8 cellular contexts compared by ENCODE assay signal in genomic region chr5:169650701-169651331, GRCh38. TPM values are rescaled to one million over a fixed set of nuclear protein-coding genes. Genes with fewer than 3 reads are reported as not detected.
DNase-seq lines count a peak whose midpoint lies in the region; ATAC-seq and TF ChIP-seq lines count a peak whose summit lies in the region.

No MANE protein-coding gene starts in this region.

- no peak for TF ChIP-seq CTCF in DND-41 (IDR thresholded peaks at IDR 0.05; ENCODE audit: borderline replicate concordance, extremely low read depth, low read length, poor library complexity, severe bottlenecking)

- peak overlapping the region; percentile 59 for H3K4me3 Mint-ChIP-seq in stimulated activated memory B cell treated with anti-CD40 and anti-IgM and Interleukin-4, amounts not matched to agents 10 μg/mL and 1 μg/mL and 100 μg/mL, for 72 hours

- no peaks in the 10 kb centered on the region for H3K27me3 Mint-ChIP-seq in stimulated activated memory B cell treated with anti-CD40 and anti-IgM and Interleukin-4, amounts not matched to agents 10 μg/mL and 1 μg/mL and 100 μg/mL, for 72 hours

- DNase-seq in DND-41 (no peak), amniotic epithelial cell (ENCODE audit: low read depth) (peak; percentile 86), sciatic nerve (ENCODE audit: low spot score) (no peak), NCI-H2029 (lab: John Stamatoyannopoulos, UW) (no peak), SK-N-DZ (ENCODE audit: low spot score) (no peak)

- peaks cover 42% of the 10 kb centered on the region for H3K36me3 Mint-ChIP-seq in stimulated activated memory B cell treated with anti-CD40 and anti-IgM and Interleukin-4, amounts not matched to agents 10 μg/mL and 1 μg/mL and 100 μg/mL, for 72 hours

- peaks cover 73% of the 10 kb centered on the region for H3K36me3 ChIP-seq in DND-41 (ENCODE audit: insufficient read depth, low read length)

- no peaks in the 10 kb centered on the region for H3K27me3 ChIP-seq in DND-41 (ENCODE audit: insufficient read depth, low read length, poor library complexity)

- intact Hi-C loops in sciatic nerve (cut with DNase I), result no loop called here

- peaks cover 99% of the 10 kb centered on the region for H3K79me2 ChIP-seq in DND-41 (ENCODE audit: insufficient read depth, low read length)

- no peak overlapping the region for H2AFZ ChIP-seq in DND-41 (ENCODE audit: low read depth, low read length)

- no peak overlapping the region for H3K4me3 ChIP-seq in DND-41 (ENCODE audit: low read depth in 1 of 2, low read length in 2 of 2)

- peak overlapping the region; percentile 10; the same call in 1 of the 2 replicates for H3K4me2 ChIP-seq in DND-41 (ENCODE audit: insufficient read depth, low read length)

- H3K4me1 ChIP-seq in DND-41 (ENCODE audit: insufficient read depth, low read length), result peaks cover 44% of the 10 kb centered on the region

- peak overlapping the region; percentile 75 for H3K27ac Mint-ChIP-seq in stimulated activated memory B cell treated with anti-CD40 and anti-IgM and Interleukin-4, amounts not matched to agents 10 μg/mL and 1 μg/mL and 100 μg/mL, for 72 hours

- no peaks in the 10 kb centered on the region for H3K9me3 Mint-ChIP-seq in stimulated activated memory B cell treated with anti-CD40 and anti-IgM and Interleukin-4, amounts not matched to agents 10 μg/mL and 1 μg/mL and 100 μg/mL, for 72 hours

- ATAC-seq in DND-41 (ENCODE audit: insufficient read depth, low read depth) (peak; percentile 51; the same call in 2 of the 3 replicates), GM19463 (IDR thresholded peaks at IDR 0.05; ENCODE audit: unreplicated experiment) (peak; percentile 55), HG03520 (IDR thresholded peaks at IDR 0.05; ENCODE audit: unreplicated experiment) (peak; percentile 37), sciatic nerve (no peak)
- ATAC-seq in stimulated activated memory B cell treated with anti-CD40 and anti-IgM and Interleukin-4, amounts not matched to agents 10 μg/mL and 1 μg/mL and 100 μg/mL, for 72 hours, result peak; percentile 68

- peaks cover 97% of the 10 kb centered on the region for H4K20me1 ChIP-seq in DND-41 (ENCODE audit: insufficient read depth, low read length)

- H3K4me1 Mint-ChIP-seq in stimulated activated memory B cell treated with anti-CD40 and anti-IgM and Interleukin-4, amounts not matched to agents 10 μg/mL and 1 μg/mL and 100 μg/mL, for 72 hours, result peaks cover 100% of the 10 kb centered on the region

- no peaks in the 10 kb centered on the region for H3K9me3 ChIP-seq in DND-41 (ENCODE audit: insufficient read depth, low read length, severe bottlenecking)

- no peak overlapping the region for H3K9ac ChIP-seq in DND-41 (ENCODE audit: low read depth, low read length)

- peak overlapping the region; percentile 36 for H3K27ac ChIP-seq in DND-41 (ENCODE audit: low read length)

RNA-seq across cellular contexts. Expression of gene DOCK2, which starts 13.7 kb away (rescaled TPM):
- 32.9 TPM for total RNA-seq in sciatic nerve
- polyA plus RNA-seq in SK-N-DZ (2014; cell fraction: cytosol; rRNA removed), result 0.16 and 0.22 TPM in 2 replicates
- polyA plus RNA-seq in SK-N-DZ (2014; cell fraction: nucleus; rRNA removed), result 0.05 TPM in 1 of 2 replicates, not detected in the other
